1 cellular context compared by ENCODE assay signal in the genomic region with DNA sequence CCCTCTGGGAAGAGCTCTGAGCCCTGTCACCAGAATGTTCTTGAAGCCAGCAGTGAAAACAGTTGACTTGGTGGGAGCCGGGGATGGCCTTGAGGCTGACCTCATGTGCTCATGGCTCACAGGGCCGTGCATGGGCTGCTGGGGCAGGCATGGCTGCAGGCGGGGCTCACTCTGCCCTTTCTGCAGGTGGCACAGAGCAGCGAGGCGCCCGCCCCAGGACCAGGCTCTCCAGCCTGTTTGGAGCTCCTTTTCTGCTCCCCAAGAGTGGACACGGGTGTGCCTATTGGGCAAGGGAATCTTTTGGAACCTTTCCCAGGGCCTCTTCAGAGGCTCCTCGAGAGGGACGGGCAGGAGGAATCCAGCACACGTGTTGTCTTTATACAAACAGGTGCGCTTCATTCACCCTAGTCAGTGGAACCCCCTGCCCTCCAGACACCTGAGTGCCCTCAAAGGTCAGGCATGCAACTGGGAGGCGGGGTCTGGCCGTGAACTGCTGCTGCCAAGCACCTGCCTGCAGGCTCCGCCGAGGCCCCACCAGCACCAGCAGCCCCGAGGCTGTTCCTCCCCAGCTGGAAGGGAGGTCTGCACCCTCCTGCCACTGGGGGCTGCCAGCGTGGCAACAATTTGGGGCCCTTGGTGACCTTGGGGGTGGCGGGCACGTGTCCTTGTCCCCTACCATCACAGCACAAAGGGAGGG.
TF ChIP-seq lines count a peak whose summit lies in the region.

No MANE protein-coding gene starts in this region.

TF ChIP-seq in HepG2, 621 proteins besides CTCF, POLR2A, EP300 and RAD21:
- TF ChIP-seq, protein P1, sequence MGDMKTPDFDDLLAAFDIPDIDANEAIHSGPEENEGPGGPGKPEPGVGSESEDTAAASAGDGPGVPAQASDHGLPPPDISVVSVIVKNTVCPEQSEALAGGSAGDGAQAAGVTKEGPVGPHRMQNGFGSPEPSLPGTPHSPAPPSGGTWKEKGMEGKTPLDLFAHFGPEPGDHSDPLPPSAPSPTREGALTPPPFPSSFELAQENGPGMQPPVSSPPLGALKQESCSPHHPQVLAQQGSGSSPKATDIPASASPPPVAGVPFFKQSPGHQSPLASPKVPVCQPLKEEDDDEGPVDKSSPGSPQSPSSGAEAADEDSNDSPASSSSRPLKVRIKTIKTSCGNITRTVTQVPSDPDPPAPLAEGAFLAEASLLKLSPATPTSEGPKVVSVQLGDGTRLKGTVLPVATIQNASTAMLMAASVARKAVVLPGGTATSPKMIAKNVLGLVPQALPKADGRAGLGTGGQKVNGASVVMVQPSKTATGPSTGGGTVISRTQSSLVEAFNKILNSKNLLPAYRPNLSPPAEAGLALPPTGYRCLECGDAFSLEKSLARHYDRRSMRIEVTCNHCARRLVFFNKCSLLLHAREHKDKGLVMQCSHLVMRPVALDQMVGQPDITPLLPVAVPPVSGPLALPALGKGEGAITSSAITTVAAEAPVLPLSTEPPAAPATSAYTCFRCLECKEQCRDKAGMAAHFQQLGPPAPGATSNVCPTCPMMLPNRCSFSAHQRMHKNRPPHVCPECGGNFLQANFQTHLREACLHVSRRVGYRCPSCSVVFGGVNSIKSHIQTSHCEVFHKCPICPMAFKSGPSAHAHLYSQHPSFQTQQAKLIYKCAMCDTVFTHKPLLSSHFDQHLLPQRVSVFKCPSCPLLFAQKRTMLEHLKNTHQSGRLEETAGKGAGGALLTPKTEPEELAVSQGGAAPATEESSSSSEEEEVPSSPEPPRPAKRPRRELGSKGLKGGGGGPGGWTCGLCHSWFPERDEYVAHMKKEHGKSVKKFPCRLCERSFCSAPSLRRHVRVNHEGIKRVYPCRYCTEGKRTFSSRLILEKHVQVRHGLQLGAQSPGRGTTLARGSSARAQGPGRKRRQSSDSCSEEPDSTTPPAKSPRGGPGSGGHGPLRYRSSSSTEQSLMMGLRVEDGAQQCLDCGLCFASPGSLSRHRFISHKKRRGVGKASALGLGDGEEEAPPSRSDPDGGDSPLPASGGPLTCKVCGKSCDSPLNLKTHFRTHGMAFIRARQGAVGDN (CRISPR knock-in tag; IDR thresholded peaks at IDR 0.05): 0 out of 2 replicates have a peak, but pooled peaks have one; percentile 9
- TF ChIP-seq NCOA2 (CRISPR knock-in tag; IDR thresholded peaks at IDR 0.05): no peak
- TF ChIP-seq, protein P2, sequence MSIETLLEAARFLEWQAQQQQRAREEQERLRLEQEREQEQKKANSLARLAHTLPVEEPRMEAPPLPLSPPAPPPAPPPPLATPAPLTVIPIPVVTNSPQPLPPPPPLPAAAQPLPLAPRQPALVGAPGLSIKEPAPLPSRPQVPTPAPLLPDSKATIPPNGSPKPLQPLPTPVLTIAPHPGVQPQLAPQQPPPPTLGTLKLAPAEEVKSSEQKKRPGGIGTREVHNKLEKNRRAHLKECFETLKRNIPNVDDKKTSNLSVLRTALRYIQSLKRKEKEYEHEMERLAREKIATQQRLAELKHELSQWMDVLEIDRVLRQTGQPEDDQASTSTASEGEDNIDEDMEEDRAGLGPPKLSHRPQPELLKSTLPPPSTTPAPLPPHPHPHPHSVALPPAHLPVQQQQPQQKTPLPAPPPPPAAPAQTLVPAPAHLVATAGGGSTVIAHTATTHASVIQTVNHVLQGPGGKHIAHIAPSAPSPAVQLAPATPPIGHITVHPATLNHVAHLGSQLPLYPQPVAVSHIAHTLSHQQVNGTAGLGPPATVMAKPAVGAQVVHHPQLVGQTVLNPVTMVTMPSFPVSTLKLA (IDR thresholded peaks at IDR 0.05): peak; percentile 88
- TF ChIP-seq, protein P3, sequence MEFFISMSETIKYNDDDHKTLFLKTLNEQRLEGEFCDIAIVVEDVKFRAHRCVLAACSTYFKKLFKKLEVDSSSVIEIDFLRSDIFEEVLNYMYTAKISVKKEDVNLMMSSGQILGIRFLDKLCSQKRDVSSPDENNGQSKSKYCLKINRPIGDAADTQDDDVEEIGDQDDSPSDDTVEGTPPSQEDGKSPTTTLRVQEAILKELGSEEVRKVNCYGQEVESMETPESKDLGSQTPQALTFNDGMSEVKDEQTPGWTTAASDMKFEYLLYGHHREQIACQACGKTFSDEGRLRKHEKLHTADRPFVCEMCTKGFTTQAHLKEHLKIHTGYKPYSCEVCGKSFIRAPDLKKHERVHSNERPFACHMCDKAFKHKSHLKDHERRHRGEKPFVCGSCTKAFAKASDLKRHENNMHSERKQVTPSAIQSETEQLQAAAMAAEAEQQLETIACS (CRISPR knock-in tag; IDR thresholded peaks at IDR 0.05): no peak
- 0 out of 2 replicates have a peak, but pooled peaks have one; percentile 66 for TF ChIP-seq EZH2 (conservative IDR thresholded peaks at IDR 0.05; ENCODE audit: low read depth, low read length)
- no peak for TF ChIP-seq SKI (IDR thresholded peaks at IDR 0.05; ENCODE audit: partially characterized antibody)
- no peak for TF ChIP-seq PHF21A (CRISPR knock-in tag; IDR thresholded peaks at IDR 0.05)
